In genomic region chr1:244176201-244176600, GRCh38 we compare ENCODE assay signal across 19 cellular contexts.
DNase-seq lines count a peak whose midpoint lies in the region; ATAC-seq and TF ChIP-seq lines count a peak whose summit lies in the region.
"Had no signal": no experiment of that assay in that cellular context is flagged by ENCODE, and none has a peak within 500 bp of the region (broad histone marks: within the 10 kb centered on the region; RNA-seq: fewer than 3 reads in every experiment).

No MANE protein-coding gene starts in this region.

- no peaks in the 10 kb centered on the region for H3K9me3 ChIP-seq in Caco-2
- H3K9me3 ChIP-seq in hepatocyte (ENCODE audit: low read depth) = no peaks in the 10 kb centered on the region
- no peaks in the 10 kb centered on the region for H3K9me3 ChIP-seq in neuronal stem cell (replicated peaks in 1 of 2; ENCODE audit: control insufficient read depth in 2 of 2, insufficient read depth in 1 of 2, low read depth in 1 of 2, low read length in 2 of 2)
- H3K9me3 ChIP-seq: BE2C, BLaER1 had no signal

- H3K4me3 ChIP-seq in Caco-2 (ENCODE audit: low read depth, low read length) = no peak overlapping the region
- H3K4me3 ChIP-seq in hepatocyte = no peak overlapping the region
- no peak overlapping the region for H3K4me3 ChIP-seq in neuronal stem cell (ENCODE audit: low read length in 2 of 2)
- H3K4me3 ChIP-seq: BLaER1 had no signal

- no peaks in the 10 kb centered on the region for H4K20me1 ChIP-seq in hepatocyte (ENCODE audit: insufficient read depth, poor library complexity, severe bottlenecking)
- H4K20me1 ChIP-seq: BLaER1 had no signal

- H3K27ac Mint-ChIP-seq in Caco-2 (ENCODE audit: unreplicated experiment) (peak overlapping the region; percentile 41), mesothelial cell of epicardium (peak overlapping the region; percentile 77)
- H3K27ac Mint-ChIP-seq: CD4-positive, CD25-positive, alpha-beta regulatory T cell had no signal

- H3K36me3 ChIP-seq in Caco-2 (ENCODE audit: control insufficient read depth, insufficient read depth, low read length) (no peaks in the 10 kb centered on the region), hepatocyte (replicated peaks; ENCODE audit: insufficient read depth, low read depth) (no peaks in the 10 kb centered on the region), neuronal stem cell (replicated peaks in 1 of 2; ENCODE audit: control insufficient read depth in 2 of 2, insufficient read depth in 2 of 2, low read length in 2 of 2) (no peaks in the 10 kb centered on the region)
- H3K36me3 ChIP-seq: BE2C, BLaER1 had no signal

- no peak overlapping the region for H3K18ac ChIP-seq in neuronal stem cell (ENCODE audit: low read length)

- H3K79me1 ChIP-seq in neuronal stem cell (ENCODE audit: low read depth, low read length) = no peaks in the 10 kb centered on the region

- 64% methylated on average over 3 of the region's 3 CpGs for WGBS in hepatocyte (ENCODE audit: low lambda C conversion rate, missing lambda C conversion rate)
- no CpG with 5 or more reads among the region's 3 CpGs for WGBS in neuronal stem cell (ENCODE audit: extremely low coverage in 2 of 2, insufficient read length in 2 of 2, insufficient replicate concordance in 1 of 2), 2 donors

- H3K79me2 ChIP-seq in hepatocyte = no peaks in the 10 kb centered on the region

- DNase-seq in Caco-2 (no peak), hepatocyte (ENCODE audit: low spot score) (no peak), mesothelial cell of epicardium (ENCODE audit: low spot score in 2 of 2, unreplicated experiment in 2 of 2) (no peak), neuronal stem cell (ENCODE audit: low spot score) (no peak), AG20443 (ENCODE audit: low spot score) (no peak), GM19240 (ENCODE audit: insufficient read length, low spot score) (no peak)
- DNase-seq: 8988T; BE2C; C1 segment of cervical spinal cord; Calu3; CD4-positive, alpha-beta memory T cell; CD4-positive, CD25-positive, alpha-beta regulatory T cell; CD8-positive, alpha-beta memory T cell; COR-L47; DMS79 treated with DMSO at 0.1 percent for 48 hours; GF-D8 had no signal

- H3K4me1 Mint-ChIP-seq in Caco-2 (ENCODE audit: low read depth, unreplicated experiment) (peaks cover 16% of the 10 kb centered on the region), mesothelial cell of epicardium (peaks cover 42% of the 10 kb centered on the region)
- H3K4me1 Mint-ChIP-seq: CD4-positive, alpha-beta memory T cell; CD4-positive, CD25-positive, alpha-beta regulatory T cell; CD8-positive, alpha-beta memory T cell had no signal

- no peak overlapping the region for H2BK120ac ChIP-seq in neuronal stem cell (ENCODE audit: low read depth, low read length)

- no peak overlapping the region for H3K4ac ChIP-seq in neuronal stem cell (ENCODE audit: low read length)

- CTCF ChIA-PET in Caco-2 (lab: Charles Lee) = no interaction called here

- no peaks in the 10 kb centered on the region for H3K36me3 Mint-ChIP-seq in Caco-2 (ENCODE audit: insufficient read depth, unreplicated experiment)
- no peaks in the 10 kb centered on the region for H3K36me3 Mint-ChIP-seq in mesothelial cell of epicardium
- H3K36me3 Mint-ChIP-seq: CD14-positive monocyte; CD4-positive, alpha-beta memory T cell; CD4-positive, CD25-positive, alpha-beta regulatory T cell; CD8-positive, alpha-beta memory T cell had no signal

- no peak overlapping the region for H3K9ac ChIP-seq in neuronal stem cell (ENCODE audit: low read depth, low read length, poor library complexity)
- H3K9ac ChIP-seq: BLaER1 had no signal

- H4K91ac ChIP-seq in neuronal stem cell (ENCODE audit: low read depth, low read length, poor library complexity) = no peak overlapping the region

- no peak overlapping the region for H2AFZ ChIP-seq in hepatocyte
- no peak overlapping the region for H2AFZ ChIP-seq in neuronal stem cell (ENCODE audit: low read length)

- no peak overlapping the region for H2BK15ac ChIP-seq in neuronal stem cell (ENCODE audit: low read length)

- H4K8ac ChIP-seq in neuronal stem cell (ENCODE audit: low read depth, low read length) = no peak overlapping the region

- H2BK12ac ChIP-seq in neuronal stem cell (ENCODE audit: low read length) = no peak overlapping the region

- H3K27ac ChIP-seq in hepatocyte (no peak overlapping the region), neuronal stem cell (replicated peaks; ENCODE audit: low read length) (no peak overlapping the region)
- H3K27ac ChIP-seq: BLaER1 had no signal

- H3K4me1 ChIP-seq in Caco-2 (peaks cover 15% of the 10 kb centered on the region), hepatocyte (ENCODE audit: insufficient read depth) (peaks cover 6% of the 10 kb centered on the region), neuronal stem cell (ENCODE audit: control insufficient read depth in 2 of 2, insufficient read depth in 1 of 2, low read depth in 1 of 2, low read length in 2 of 2) (peaks cover 5 to 6% of the 10 kb centered on the region in 2 donors)
- H3K4me1 ChIP-seq: BLaER1 had no signal

- peak overlapping the region; percentile 38 for H3K4me2 ChIP-seq in hepatocyte
- no peak overlapping the region for H3K4me2 ChIP-seq in neuronal stem cell (ENCODE audit: insufficient read depth, low read length, poor library complexity, severe bottlenecking)
- H3K4me2 ChIP-seq: BLaER1 had no signal

- H3K23ac ChIP-seq in neuronal stem cell (ENCODE audit: low read depth, low read length, poor library complexity) = no peak overlapping the region

- H2AK5ac ChIP-seq in neuronal stem cell (ENCODE audit: low read depth, low read length) = no peak overlapping the region

- intact Hi-C loops in Caco-2 (cut with micrococcal nuclease; ENCODE audit: unreplicated experiment) = no loop called here

- H3K27me3 ChIP-seq in Caco-2 (replicated peaks; ENCODE audit: control insufficient read depth, insufficient read depth, low read length) (no peaks in the 10 kb centered on the region), hepatocyte (no peaks in the 10 kb centered on the region), neuronal stem cell (ENCODE audit: control insufficient read depth in 3 of 3, insufficient read depth in 3 of 3, low read depth in 1 of 3, low read length in 3 of 3) (no peaks in the 10 kb centered on the region)
- H3K27me3 ChIP-seq: BE2C, BLaER1 had no signal

- no TSS peak for BruUV-seq in Caco-2 (replicated peaks; lab: Mats Ljungman, UMichigan)

- H2BK5ac ChIP-seq in neuronal stem cell (ENCODE audit: low read length) = no peak overlapping the region

- ATAC-seq in GM19328 (IDR thresholded peaks at IDR 0.05; ENCODE audit: unreplicated experiment) = no peak

- no peak overlapping the region for H3K14ac ChIP-seq in neuronal stem cell (ENCODE audit: low read length)

- peaks cover 9% of the 10 kb centered on the region for H3K9me3 Mint-ChIP-seq in Caco-2 (ENCODE audit: unreplicated experiment)
- no peaks in the 10 kb centered on the region for H3K9me3 Mint-ChIP-seq in mesothelial cell of epicardium
- H3K9me3 Mint-ChIP-seq: CD14-positive monocyte; CD4-positive, alpha-beta memory T cell; CD8-positive, alpha-beta memory T cell had no signal

- POLR2A ChIA-PET in Caco-2 (lab: Charles Lee) = no interaction called here

- H3K9me2 ChIP-seq in hepatocyte (replicated peaks; ENCODE audit: insufficient read depth) = no peaks in the 10 kb centered on the region

- H3K27me3 Mint-ChIP-seq in Caco-2 (ENCODE audit: insufficient read depth, unreplicated experiment) (no peaks in the 10 kb centered on the region), mesothelial cell of epicardium (ENCODE audit: low read depth) (no peaks in the 10 kb centered on the region)
- H3K27me3 Mint-ChIP-seq: CD4-positive, CD25-positive, alpha-beta regulatory T cell; CD8-positive, alpha-beta memory T cell had no signal

- no peak for TF ChIP-seq CTCF in Caco-2 (IDR thresholded peaks at IDR 0.05; ENCODE audit: insufficient read depth in 1 of 2, low read depth in 1 of 2, low read length in 1 of 2, severe bottlenecking in 1 of 2, unreplicated experiment in 1 of 2)
- TF ChIP-seq CTCF in hepatocyte (IDR thresholded peaks at IDR 0.05; ENCODE audit: poor library complexity) = no peak
- TF ChIP-seq CTCF in mesothelial cell of epicardium (IDR thresholded peaks at IDR 0.05; ENCODE audit: unreplicated experiment) = no peak

- H3K4me3 Mint-ChIP-seq in Caco-2 (ENCODE audit: unreplicated experiment) (no peak overlapping the region), mesothelial cell of epicardium (no peak overlapping the region)
- H3K4me3 Mint-ChIP-seq: CD14-positive monocyte; CD4-positive, alpha-beta memory T cell; CD4-positive, CD25-positive, alpha-beta regulatory T cell; CD8-positive, alpha-beta memory T cell had no signal
